37 cellular contexts compared by ENCODE assay signal in genomic region chr15:88196961-88197360, GRCh38. TPM values are rescaled to one million over a fixed set of nuclear protein-coding genes. Genes with fewer than 3 reads are reported as not detected.
"Had no signal": no experiment of that assay in that cellular context is flagged by ENCODE, and none has a peak within 500 bp of the region (broad histone marks: within the 10 kb centered on the region; RNA-seq: fewer than 3 reads in every experiment).

No MANE protein-coding gene starts in this region.

- H3K27me3 ChIP-seq: MG63 had no signal

- DNase-seq: Karpas-422, Kasumi-1, MG63, MM.1S, MV-4-11, NCI-H1048, NCI-H1092, NCI-H1092 treated with DMSO at 0.1 percent for 48 hours, NCI-H1105, NCI-H1105 treated with DMSO at 0.1 percent for 48 hours, NCI-H1417, NCI-H1417 treated with DMSO at 0.1 percent for 48 hours, NCI-H1436, NCI-H1436 treated with DMSO at 0.1 percent for 48 hours, NCI-H146, NCI-H1694, NCI-H1694 treated with DMSO at 0.1 percent for 48 hours, NCI-H187, NCI-H187 treated with DMSO at 0.1 percent for 48 hours, NCI-H1930, NCI-H2029, NCI-H2029 treated with DMSO at 0.1 percent for 48 hours, NCI-H2081, NCI-H2081 treated with DMSO at 0.1 percent for 48 hours, NCI-H2107, NCI-H2171, NCI-H2171 treated with DMSO at 0.1 percent for 48 hours, NCI-H2227 treated with DMSO at 0.1 percent for 48 hours, NCI-H226, NCI-H345, NCI-H446, NCI-H446 treated with DMSO at 0.1 percent for 48 hours, NCI-H510A, NCI-H510A treated with DMSO at 0.1 percent for 48 hours, NCI-H524 had no signal

- H3K36me3 ChIP-seq: MG63 had no signal

- H3K4me3 ChIP-seq: MG63 had no signal

- H3K9me3 ChIP-seq: MG63 had no signal

RNA-seq across cellular contexts. Expression of gene NTRK3, which starts 59.6 kb away (rescaled TPM):
- total RNA-seq: MCF 10A, NCI-H460 had no signal
